In the genomic region with DNA sequence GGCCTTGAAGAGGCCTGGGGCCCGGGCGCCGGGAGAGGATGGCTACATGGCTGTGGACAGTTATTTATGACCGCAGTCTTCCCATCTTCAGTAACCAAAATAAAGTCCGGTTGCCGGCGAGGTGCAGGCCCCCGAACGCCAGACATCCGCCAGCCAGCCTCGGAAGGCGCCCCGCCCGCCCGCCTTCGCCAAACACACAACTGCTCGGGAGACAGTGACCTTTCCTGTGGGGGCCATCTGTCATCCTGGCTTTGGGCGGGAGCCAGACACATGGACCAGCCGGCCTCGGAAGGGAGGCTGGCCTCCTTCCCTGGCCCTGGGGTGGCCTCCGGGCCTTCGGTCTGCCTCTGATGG, we compare ENCODE assay signal across 1 cellular context.
TF ChIP-seq lines count a peak whose summit lies in the region.

No MANE protein-coding gene starts in this region.

TF ChIP-seq in GM23338, 12 proteins besides CTCF, POLR2A, EP300 and RAD21 (continued from another document):
- TF ChIP-seq JUNB (IDR thresholded peaks at IDR 0.05; ENCODE audit: unreplicated experiment) (no peak), ZNF114 (CRISPR knock-in tag; IDR thresholded peaks at IDR 0.05) (no peak), EZH2 (IDR thresholded peaks at IDR 0.05; ENCODE audit: low read depth, unreplicated experiment) (no peak), CREB1 (CRISPR knock-in tag; IDR thresholded peaks at IDR 0.05; ENCODE audit: low read depth) (no peak), STAT1 (IDR thresholded peaks at IDR 0.05; ENCODE audit: unreplicated experiment) (no peak), EZH2phosphoT487 (IDR thresholded peaks at IDR 0.05; ENCODE audit: unreplicated experiment) (no peak)
- TF ChIP-seq, protein P1, sequence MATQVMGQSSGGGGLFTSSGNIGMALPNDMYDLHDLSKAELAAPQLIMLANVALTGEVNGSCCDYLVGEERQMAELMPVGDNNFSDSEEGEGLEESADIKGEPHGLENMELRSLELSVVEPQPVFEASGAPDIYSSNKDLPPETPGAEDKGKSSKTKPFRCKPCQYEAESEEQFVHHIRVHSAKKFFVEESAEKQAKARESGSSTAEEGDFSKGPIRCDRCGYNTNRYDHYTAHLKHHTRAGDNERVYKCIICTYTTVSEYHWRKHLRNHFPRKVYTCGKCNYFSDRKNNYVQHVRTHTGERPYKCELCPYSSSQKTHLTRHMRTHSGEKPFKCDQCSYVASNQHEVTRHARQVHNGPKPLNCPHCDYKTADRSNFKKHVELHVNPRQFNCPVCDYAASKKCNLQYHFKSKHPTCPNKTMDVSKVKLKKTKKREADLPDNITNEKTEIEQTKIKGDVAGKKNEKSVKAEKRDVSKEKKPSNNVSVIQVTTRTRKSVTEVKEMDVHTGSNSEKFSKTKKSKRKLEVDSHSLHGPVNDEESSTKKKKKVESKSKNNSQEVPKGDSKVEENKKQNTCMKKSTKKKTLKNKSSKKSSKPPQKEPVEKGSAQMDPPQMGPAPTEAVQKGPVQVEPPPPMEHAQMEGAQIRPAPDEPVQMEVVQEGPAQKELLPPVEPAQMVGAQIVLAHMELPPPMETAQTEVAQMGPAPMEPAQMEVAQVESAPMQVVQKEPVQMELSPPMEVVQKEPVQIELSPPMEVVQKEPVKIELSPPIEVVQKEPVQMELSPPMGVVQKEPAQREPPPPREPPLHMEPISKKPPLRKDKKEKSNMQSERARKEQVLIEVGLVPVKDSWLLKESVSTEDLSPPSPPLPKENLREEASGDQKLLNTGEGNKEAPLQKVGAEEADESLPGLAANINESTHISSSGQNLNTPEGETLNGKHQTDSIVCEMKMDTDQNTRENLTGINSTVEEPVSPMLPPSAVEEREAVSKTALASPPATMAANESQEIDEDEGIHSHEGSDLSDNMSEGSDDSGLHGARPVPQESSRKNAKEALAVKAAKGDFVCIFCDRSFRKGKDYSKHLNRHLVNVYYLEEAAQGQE (IDR thresholded peaks at IDR 0.05; ENCODE audit: unreplicated experiment): no peak
